In the genomic region with DNA sequence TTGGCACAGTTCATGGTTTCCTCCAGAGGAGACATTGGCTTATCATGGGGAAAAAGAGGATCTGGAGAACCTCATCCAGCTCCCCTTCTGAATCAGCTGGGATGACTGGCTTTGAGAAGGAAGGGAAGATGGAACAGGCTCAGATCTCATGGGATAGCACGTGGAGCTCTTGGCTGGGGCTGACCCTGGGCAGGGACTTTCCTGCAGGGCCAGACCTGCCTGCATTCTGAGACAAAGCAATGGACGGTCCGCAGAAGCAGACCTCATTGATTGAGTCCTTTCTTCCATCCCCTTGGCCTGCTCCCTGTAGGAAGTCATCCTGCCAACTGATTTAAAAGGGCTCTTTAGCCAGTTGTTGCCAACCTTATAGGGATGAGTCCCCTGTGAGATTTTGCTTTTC, we compare ENCODE assay signal across 18 cellular contexts.
"Had no signal": no experiment of that assay in that cellular context is flagged by ENCODE, and none has a peak within 500 bp of the region (broad histone marks: within the 10 kb centered on the region; RNA-seq: fewer than 3 reads in every experiment).

No MANE protein-coding gene starts in this region.

- H3K9ac ChIP-seq: neural progenitor cell, parathyroid adenoma had no signal

- H3K9me3 ChIP-seq: lower lobe of right lung, SJSA1 had no signal

- H3K27me3 Mint-ChIP-seq: activated B cell treated with CpG ODN at 0.5 μM for 24 hours; activated naive CD8-positive, alpha-beta T cell treated with anti-CD3 and anti-CD28 coated beads for 36 hours; dendritic cell treated with granulocyte-macrophage colony-stimulating factor and Interleukin-4, amounts not matched to agents 40 ng/mL and 50 ng/mL, for 4 days had no signal

- DNase-seq: activated B cell treated with CpG ODN at 0.5 μM for 24 hours; activated CD4-positive, alpha-beta T cell treated with anti-CD3 and anti-CD28 coated beads for 48 hours; activated CD8-positive, alpha-beta memory T cell treated with anti-CD3 and anti-CD28 coated beads for 24 hours; activated naive CD8-positive, alpha-beta T cell treated with anti-CD3 and anti-CD28 coated beads for 36 hours; cerebellar nuclear complex; hypothalamus; kidney glomerular epithelial cell; lower lobe of right lung; midbrain; stimulated activated naive CD8-positive, alpha-beta T cell treated with anti-CD3 and anti-CD28 coated beads, Interleukin-15, Interleukin-2, amounts not matched to agents 100 U/mL and 50 U/mL, for 24 hours; T-helper 2 cell had no signal

- H3K4me1 ChIP-seq: lower lobe of right lung, neural progenitor cell, parathyroid adenoma, SJSA1 had no signal

- H3K4me3 Mint-ChIP-seq: activated B cell treated with CpG ODN at 0.5 μM for 24 hours; activated naive CD8-positive, alpha-beta T cell treated with anti-CD3 and anti-CD28 coated beads for 36 hours; activated T-helper 1 cell treated with anti-CD3 and anti-CD28 coated beads, Interleukin-12 subunit alpha, Interleukin-12 subunit beta, Interleukin-2, Interleukin-4 antibody, amounts not matched to agents 30 ng/mL and 10 ng/mL and 1 ng/mL, durations not matched to agents 14 hours and 24 hours and 36 hours; dendritic cell treated with granulocyte-macrophage colony-stimulating factor and Interleukin-4, amounts not matched to agents 40 ng/mL and 50 ng/mL, for 4 days; neural progenitor cell had no signal

- H3K9me3 Mint-ChIP-seq: activated B cell treated with CpG ODN at 0.5 μM for 24 hours; activated naive CD8-positive, alpha-beta T cell treated with anti-CD3 and anti-CD28 coated beads for 36 hours; activated T-helper 1 cell treated with anti-CD3 and anti-CD28 coated beads, Interleukin-12 subunit alpha, Interleukin-12 subunit beta, Interleukin-2, Interleukin-4 antibody, amounts not matched to agents 30 ng/mL and 10 ng/mL and 1 ng/mL, durations not matched to agents 14 hours and 24 hours and 36 hours; dendritic cell treated with granulocyte-macrophage colony-stimulating factor and Interleukin-4, amounts not matched to agents 40 ng/mL and 50 ng/mL, for 4 days; neural progenitor cell had no signal

- ATAC-seq: lower lobe of right lung; stimulated activated naive CD8-positive, alpha-beta T cell treated with anti-CD3 and anti-CD28 coated beads, Interleukin-15, Interleukin-2, amounts not matched to agents 100 U/mL and 50 U/mL, for 24 hours had no signal

- H2AFZ ChIP-seq: neural progenitor cell, parathyroid adenoma had no signal

- H3K27ac ChIP-seq: epithelial cell of prostate, lower lobe of right lung, neural progenitor cell, parathyroid adenoma, SJSA1 had no signal

- H3K27me3 ChIP-seq: neural progenitor cell, SJSA1 had no signal

- H3K4me3 ChIP-seq: lower lobe of right lung, neural progenitor cell, SJSA1, smooth muscle cell had no signal

- H3K27ac Mint-ChIP-seq: activated B cell treated with CpG ODN at 0.5 μM for 24 hours; activated naive CD8-positive, alpha-beta T cell treated with anti-CD3 and anti-CD28 coated beads for 36 hours; activated T-helper 1 cell treated with anti-CD3 and anti-CD28 coated beads, Interleukin-12 subunit alpha, Interleukin-12 subunit beta, Interleukin-2, Interleukin-4 antibody, amounts not matched to agents 30 ng/mL and 10 ng/mL and 1 ng/mL, durations not matched to agents 14 hours and 24 hours and 36 hours; dendritic cell treated with granulocyte-macrophage colony-stimulating factor and Interleukin-4, amounts not matched to agents 40 ng/mL and 50 ng/mL, for 4 days; neural progenitor cell had no signal

- H3K4me1 Mint-ChIP-seq: activated naive CD8-positive, alpha-beta T cell treated with anti-CD3 and anti-CD28 coated beads for 36 hours had no signal

- H3K36me3 ChIP-seq: neural progenitor cell had no signal

- H3K4me2 ChIP-seq: neural progenitor cell, smooth muscle cell had no signal
